In genomic region chr7:20200361-20200760, GRCh38 we compare ENCODE assay signal across 10 cellular contexts. TPM values are rescaled to one million over a fixed set of nuclear protein-coding genes. Genes with fewer than 3 reads are reported as not detected.
DNase-seq lines count a peak whose midpoint lies in the region; ATAC-seq and TF ChIP-seq lines count a peak whose summit lies in the region.
"Had no signal": no experiment of that assay in that cellular context is flagged by ENCODE, and none has a peak within 500 bp of the region (broad histone marks: within the 10 kb centered on the region; RNA-seq: fewer than 3 reads in every experiment).

No MANE protein-coding gene starts in this region.

- peak overlapping the region; percentile 84 for H3K27ac ChIP-seq in OCI-LY1 (ENCODE audit: low read depth, low read length, poor library complexity, severe bottlenecking)
- H3K27ac ChIP-seq in spleen = peak overlapping the region; percentile 24 to 83 (median 70)

- no peak overlapping the region for H2AFZ ChIP-seq in OCI-LY1 (ENCODE audit: low read length)

- TF ChIP-seq CTCF in OCI-LY1 (IDR thresholded peaks at IDR 0.05; ENCODE audit: low read length) = no peak
- TF ChIP-seq CTCF in spleen (IDR thresholded peaks at IDR 0.05 in 8 of 11, conservative IDR thresholded peaks at IDR 0.05 in 3 of 11) = no peak

- H3K9me2 ChIP-seq in OCI-LY1 (ENCODE audit: low read depth, low read length) = no peaks in the 10 kb centered on the region

- peaks cover 18% of the 10 kb centered on the region for H3K79me2 ChIP-seq in OCI-LY1 (ENCODE audit: insufficient read depth, low read length)

- H3K36me3 ChIP-seq in OCI-LY1 (ENCODE audit: insufficient read depth, low read length) (peaks cover 19% of the 10 kb centered on the region), spleen (no peaks in the 10 kb centered on the region)
- H3K36me3 ChIP-seq: breast epithelium had no signal

- H3K27me3 ChIP-seq in OCI-LY1 (ENCODE audit: insufficient read depth, low read length) = no peaks in the 10 kb centered on the region
- no peaks in the 10 kb centered on the region for H3K27me3 ChIP-seq in spleen (replicated peaks in 1 of 7)
- H3K27me3 ChIP-seq: breast epithelium had no signal

- H3K9me3 ChIP-seq in OCI-LY1 (ENCODE audit: low read length) (no peaks in the 10 kb centered on the region), spleen (no peaks in the 10 kb centered on the region)
- H3K9me3 ChIP-seq: breast epithelium had no signal

- peaks cover 15% of the 10 kb centered on the region; the same call in 1 of the 2 replicates for H3F3A ChIP-seq in OCI-LY1 (ENCODE audit: insufficient read depth, low read length)

- H4K20me1 ChIP-seq in OCI-LY1 (ENCODE audit: insufficient read depth, low read length) = no peaks in the 10 kb centered on the region

- TF ChIP-seq POLR2A in spleen (IDR thresholded peaks at IDR 0.05) = no peak

- peaks cover 52% of the 10 kb centered on the region for H3K4me1 ChIP-seq in OCI-LY1 (ENCODE audit: insufficient read depth, low read length, severe bottlenecking)
- peaks cover 0 to 37% (median 17%) of the 10 kb centered on the region in 6 donors for H3K4me1 ChIP-seq in spleen
- H3K4me1 ChIP-seq: breast epithelium had no signal

- H3K4me2 ChIP-seq in OCI-LY1 (ENCODE audit: low read length) = peak overlapping the region; percentile 44; the same call in 1 of the 2 replicates

- ATAC-seq in GM18868 (IDR thresholded peaks at IDR 0.05; ENCODE audit: unreplicated experiment) (peak; percentile 23), HG02938 (IDR thresholded peaks at IDR 0.05; ENCODE audit: unreplicated experiment) (peak; percentile 49), HG03565 (IDR thresholded peaks at IDR 0.05; ENCODE audit: unreplicated experiment) (no peak)

- H3K4me3 ChIP-seq in OCI-LY1 (ENCODE audit: low read depth, low read length, poor library complexity, severe bottlenecking) = no peak overlapping the region
- no peak overlapping the region for H3K4me3 ChIP-seq in spleen
- H3K4me3 ChIP-seq: breast epithelium had no signal

- peak overlapping the region; percentile 0 for H3K9ac ChIP-seq in OCI-LY1 (ENCODE audit: low read length)

- 11 to 35% (median 25%) methylated on average over 3 of the region's 3 CpGs for WGBS in spleen, 5 donors

- intact Hi-C loops in spleen (cut with DNase I; ENCODE audit: low total_unique reads) = no loop called here

- DNase-seq in spleen = no peak
- no peak for DNase-seq in GM19240 (ENCODE audit: insufficient read length, low spot score)
- no peak for DNase-seq in DMS114 treated with DMSO at 0.1 percent for 48 hours (lab: John Stamatoyannopoulos, UW; ENCODE audit: unreplicated experiment)
- DNase-seq in SK-N-DZ (ENCODE audit: low spot score) = no peak
- DNase-seq: NCI-H446 had no signal

RNA-seq across cellular contexts. Expression of gene MACC1, which starts 16.8 kb away (rescaled TPM):
- total RNA-seq in spleen = 10 to 100 TPM in 2 of 7 donors, 1 to 10 TPM in 5; 3.7 to 10.6 (median 5.2) TPM
- 1 to 10 TPM in 2 of 3 donors, under 1 TPM in 1; 0.83 to 1.3 (median 1.1) TPM for polyA plus RNA-seq in spleen
- not detected in 2 replicates for polyA plus RNA-seq in SK-N-DZ (2014; cell fraction: cytosol; rRNA removed)
- polyA plus RNA-seq in SK-N-DZ (2014; cell fraction: nucleus; rRNA removed) = not detected in 2 replicates
